ENCODE assay signal across 20 cellular contexts in genomic region chr11:73411031-73411430, GRCh38.
"Had no signal": no experiment of that assay in that cellular context is flagged by ENCODE, and none has a peak within 500 bp of the region (broad histone marks: within the 10 kb centered on the region; RNA-seq: fewer than 3 reads in every experiment).

No MANE protein-coding gene starts in this region.

- H3K4me1 ChIP-seq: colonic mucosa had no signal

- H3K27ac Mint-ChIP-seq: activated CD4-positive, alpha-beta memory T cell treated with anti-CD3 and anti-CD28 coated beads, Interleukin-2, amount 10 ng/mL, durations not matched to agents 7 days and 5 days; activated naive CD8-positive, alpha-beta T cell; type B pancreatic cell had no signal

- H3K4me3 ChIP-seq: colonic mucosa, esophagus squamous epithelium, gastrocnemius medialis, left ventricle myocardium inferior, mucosa of descending colon, sigmoid colon, smooth muscle cell, thoracic aorta had no signal

- H3K27me3 ChIP-seq: colonic mucosa, esophagus squamous epithelium, gastrocnemius medialis, sigmoid colon had no signal

- H3K4me3 Mint-ChIP-seq: activated CD4-positive, alpha-beta memory T cell treated with anti-CD3 and anti-CD28 coated beads, Interleukin-2, amount 10 ng/mL, durations not matched to agents 7 days and 5 days; activated CD4-positive, alpha-beta T cell treated with anti-CD3 and anti-CD28 coated beads, Interleukin-2, amount 10 ng/mL, durations not matched to agents 24 days and 14 days; activated naive CD8-positive, alpha-beta T cell; activated T-helper 1 cell treated with anti-CD3 and anti-CD28 coated beads, Interleukin-12 subunit alpha, Interleukin-12 subunit beta, Interleukin-2, Interleukin-4 antibody, amounts not matched to agents 30 ng/mL and 10 ng/mL and 1 ng/mL, durations not matched to agents 14 hours and 24 hours and 36 hours; nephron progenitor cell; type B pancreatic cell had no signal

- DNase-seq: activated CD4-positive, alpha-beta memory T cell treated with anti-CD3 and anti-CD28 coated beads, Interleukin-2, amount 10 ng/mL, durations not matched to agents 7 days and 5 days; activated CD4-positive, alpha-beta T cell treated with anti-CD3 and anti-CD28 coated beads, Interleukin-2, amount 10 ng/mL, durations not matched to agents 24 days and 14 days; activated gamma-delta T cell treated with Interleukin-2 at 50 U/mL for 16 hours; colonic mucosa; esophagus squamous epithelium; gastrocnemius medialis; hippocampal formation; left ventricle myocardium inferior; mucosa of descending colon; nephron progenitor cell; nucleus accumbens; sigmoid colon; stimulated activated CD4-positive, alpha-beta T cell treated with anti-CD3 and anti-CD28 coated beads, Interleukin-15, amount 100 ng/mL, for 24 hours; stimulated activated naive CD4-positive, alpha-beta T cell treated with Interleukin-2 at 50 U/mL for 16 hours; T1000 had no signal

- H3K9me3 Mint-ChIP-seq: activated CD4-positive, alpha-beta memory T cell treated with anti-CD3 and anti-CD28 coated beads, Interleukin-2, amount 10 ng/mL, durations not matched to agents 7 days and 5 days; activated CD4-positive, alpha-beta T cell treated with anti-CD3 and anti-CD28 coated beads, Interleukin-2, amount 10 ng/mL, durations not matched to agents 24 days and 14 days; activated T-helper 1 cell treated with anti-CD3 and anti-CD28 coated beads, Interleukin-12 subunit alpha, Interleukin-12 subunit beta, Interleukin-2, Interleukin-4 antibody, amounts not matched to agents 30 ng/mL and 10 ng/mL and 1 ng/mL, durations not matched to agents 14 hours and 24 hours and 36 hours; nephron progenitor cell; type B pancreatic cell had no signal

- H3K36me3 ChIP-seq: colonic mucosa had no signal

- H3K27ac ChIP-seq: colonic mucosa, esophagus squamous epithelium, gastrocnemius medialis, left ventricle myocardium inferior, sigmoid colon, thoracic aorta had no signal

- ATAC-seq: gastrocnemius medialis, mucosa of descending colon had no signal

- H3K27me3 Mint-ChIP-seq: activated CD4-positive, alpha-beta memory T cell treated with anti-CD3 and anti-CD28 coated beads, Interleukin-2, amount 10 ng/mL, durations not matched to agents 7 days and 5 days; activated CD4-positive, alpha-beta T cell treated with anti-CD3 and anti-CD28 coated beads, Interleukin-2, amount 10 ng/mL, durations not matched to agents 24 days and 14 days; activated naive CD8-positive, alpha-beta T cell; type B pancreatic cell had no signal
